Comparison of ENCODE assay signal across 11 cellular contexts in genomic region chr12:89183985-89184435, GRCh38.
DNase-seq lines count a peak whose midpoint lies in the region; ATAC-seq and TF ChIP-seq lines count a peak whose summit lies in the region.
"Had no signal": no experiment of that assay in that cellular context is flagged by ENCODE, and none has a peak within 500 bp of the region (broad histone marks: within the 10 kb centered on the region; RNA-seq: fewer than 3 reads in every experiment).

No MANE protein-coding gene starts in this region.

- TF ChIP-seq POLR2A in erythroblast (IDR thresholded peaks at IDR 0.05; ENCODE audit: low read length): no peak

- ATAC-seq in PC-3: no peak
- ATAC-seq in GM23338: no peak

- H3K9me2 ChIP-seq in PC-3 (replicated peaks; ENCODE audit: low read length): no peaks in the 10 kb centered on the region; the same call in 1 of the 2 replicates
- no peaks in the 10 kb centered on the region for H3K9me2 ChIP-seq in GM23338 (ENCODE audit: insufficient read depth)

- CTCF ChIA-PET in PC-3 (lab: Charles Lee): no interaction called here

- POLR2A ChIA-PET in PC-3 (lab: Charles Lee; ENCODE audit: unreplicated experiment): no interaction called here

- H3K4me2 ChIP-seq in PC-3 (ENCODE audit: low read length) (no peak overlapping the region), GM23338 (no peak overlapping the region)

- H3K4me3 ChIP-seq in PC-3 (ENCODE audit: low read length): no peak overlapping the region
- no peak overlapping the region for H3K4me3 ChIP-seq in GM23338
- H3K4me3 ChIP-seq: testis had no signal

- H3K27ac Mint-ChIP-seq in GM23338: no peak overlapping the region
- H3K27ac Mint-ChIP-seq: T-helper 1 cell treated with Interleukin-12 subunit alpha and Interleukin-12 subunit beta and Interleukin-4 antibody, amounts not matched to agents 30 μg/mL and 1 μg/mL, for 36 hours had no signal

- no TSS peak for BruUV-seq in PC-3 (replicated peaks; lab: Mats Ljungman, UMichigan)

- H3K36me3 Mint-ChIP-seq in GM23338 (ENCODE audit: low read depth): peaks cover 4% of the 10 kb centered on the region; the same call in 2 of the 3 replicates

- H3K27ac ChIP-seq in PC-3 (ENCODE audit: low read length) (no peak overlapping the region), GM23338 (ENCODE audit: low read depth) (no peak overlapping the region)
- H3K27ac ChIP-seq: testis had no signal

- H3K4me1 ChIP-seq in PC-3 (ENCODE audit: insufficient read depth, low read length): peaks cover 44% of the 10 kb centered on the region
- H3K4me1 ChIP-seq in GM23338 (ENCODE audit: insufficient read depth): no peaks in the 10 kb centered on the region
- H3K4me1 ChIP-seq: BE2C, testis had no signal

- H3K4me3 Mint-ChIP-seq in GM23338: no peak overlapping the region
- H3K4me3 Mint-ChIP-seq: T-helper 1 cell treated with Interleukin-12 subunit alpha and Interleukin-12 subunit beta and Interleukin-4 antibody, amounts not matched to agents 30 μg/mL and 1 μg/mL, for 36 hours had no signal

- H3K9me3 Mint-ChIP-seq in GM23338: peaks cover 4% of the 10 kb centered on the region; the same call in 2 of the 3 replicates

- H3K27me3 Mint-ChIP-seq in GM23338 (ENCODE audit: insufficient read depth, low read depth, poor library complexity): no peaks in the 10 kb centered on the region

- DNase-seq in AG08396 (ENCODE audit: low spot score) (peak; percentile 24), PC-3 (peak; percentile 35), fibroblast of the conjunctiva (ENCODE audit: low read depth) (peak; percentile 79), posterior vena cava (ENCODE audit: low spot score) (peak; percentile 83), NCI-H69 (lab: John Stamatoyannopoulos, UW) (no peak), Kasumi-1 (lab: John Stamatoyannopoulos, UW) (no peak), erythroblast (lab: John Stamatoyannopoulos, UW) (no peak), GM23338 (ENCODE audit: low spot score) (no peak)
- DNase-seq: BE2C, testis had no signal

- H3F3A ChIP-seq in PC-3 (ENCODE audit: low read length, unreplicated experiment) (no peaks in the 10 kb centered on the region), GM23338 (replicated peaks; ENCODE audit: low read depth) (no peaks in the 10 kb centered on the region)

- H3K4me1 Mint-ChIP-seq in GM23338: peaks cover 5% of the 10 kb centered on the region; the same call in 2 of the 3 replicates

- H2AFZ ChIP-seq in PC-3 (ENCODE audit: low read length) (no peak overlapping the region), GM23338 (no peak overlapping the region)

- H4K20me1 ChIP-seq in PC-3 (ENCODE audit: low read length) (no peaks in the 10 kb centered on the region), GM23338 (replicated peaks; ENCODE audit: insufficient read depth) (no peaks in the 10 kb centered on the region)

- H3K9me3 ChIP-seq in PC-3 (ENCODE audit: low read length): 0 out of 2 replicates have a peak, but pooled peaks cover 6% of the 10 kb centered on the region
- H3K9me3 ChIP-seq: BE2C, testis had no signal

- no peak overlapping the region for H3K9ac ChIP-seq in PC-3 (ENCODE audit: low read length)

- H3K79me2 ChIP-seq in PC-3 (ENCODE audit: low read length) (no peaks in the 10 kb centered on the region), GM23338 (replicated peaks; ENCODE audit: insufficient read depth) (no peaks in the 10 kb centered on the region)

- intact Hi-C loops in PC-3 (cut with micrococcal nuclease): no loop called here
- intact Hi-C loops in posterior vena cava (cut with DNase I): no loop called here

- TF ChIP-seq CTCF in PC-3 (conservative IDR thresholded peaks at IDR 0.05; ENCODE audit: low read depth, low read length) (no peak), GM23338 (conservative IDR thresholded peaks at IDR 0.05; ENCODE audit: low read depth in 2 of 2) (no peak)

- H3K27me3 ChIP-seq in PC-3 (ENCODE audit: low read length) (no peaks in the 10 kb centered on the region), GM23338 (ENCODE audit: insufficient read depth) (no peaks in the 10 kb centered on the region)
- H3K27me3 ChIP-seq: BE2C, testis had no signal

- H3K36me3 ChIP-seq in PC-3 (ENCODE audit: low read depth, low read length) (no peaks in the 10 kb centered on the region), GM23338 (ENCODE audit: insufficient read depth) (no peaks in the 10 kb centered on the region)
- H3K36me3 ChIP-seq: BE2C had no signal

TF ChIP-seq in GM23338, 12 proteins besides CTCF, POLR2A, EP300 and RAD21:
- TF ChIP-seq JUNB (IDR thresholded peaks at IDR 0.05; ENCODE audit: unreplicated experiment): no peak
- TF ChIP-seq ETS1 (IDR thresholded peaks at IDR 0.05): no peak
- TF ChIP-seq CREB1 (CRISPR knock-in tag; IDR thresholded peaks at IDR 0.05; ENCODE audit: low read depth): no peak
- TF ChIP-seq STAT1 (IDR thresholded peaks at IDR 0.05; ENCODE audit: unreplicated experiment): no peak
- TF ChIP-seq ZNF331 (CRISPR knock-in tag; IDR thresholded peaks at IDR 0.05; ENCODE audit: low read depth): no peak
- no peak for TF ChIP-seq POLR2AphosphoS5 (IDR thresholded peaks at IDR 0.05; ENCODE audit: low read depth)
TF ChIP-seq in GM23338: peak in this region for 0.

Comparison
In these comparisons a context has a peak if more than half of its experiments do, and no peak if none do; other contexts are left out.
1. DNase-seq: peak in AG08396 (single experiment), PC-3 (single experiment), fibroblast of the conjunctiva (single experiment) and posterior vena cava (single experiment); none in NCI-H69 (single experiment), Kasumi-1 (0 of 2), erythroblast (0 of 2) and GM23338 (single experiment).